11 cellular contexts compared by ENCODE assay signal in genomic region chr6:105346052-105346451, GRCh38. TPM values are rescaled to one million over a fixed set of nuclear protein-coding genes. Genes with fewer than 3 reads are reported as not detected.
A peak's percentile ranks its signal among the peaks of the same experiment; 100 is the strongest.
DNase-seq lines count a peak whose midpoint lies in the region; ATAC-seq and TF ChIP-seq lines count a peak whose summit lies in the region.
"Had no signal": no experiment of that assay in that cellular context is flagged by ENCODE, and none has a peak within 500 bp of the region (broad histone marks: within the 10 kb centered on the region; RNA-seq: fewer than 3 reads in every experiment).

No MANE protein-coding gene starts in this region.

- DNase-seq in HAP-1 (ENCODE audit: low spot score in 2 of 2): peak; percentile 23 to 48
- DNase-seq in astrocyte of the cerebellum (ENCODE audit: low read depth): peak; percentile 39
- no peak for DNase-seq in heart right ventricle
- DNase-seq in retinal pigment epithelial cell (ENCODE audit: low read depth): peak; percentile 36
- no peak for DNase-seq in activated CD8-positive, alpha-beta T cell treated with anti-CD3 and anti-CD28 coated beads, Interleukin-2, amount 10 ng/mL, durations not matched to agents 7 days and 5 days
- no peak for DNase-seq in NCI-H524 (lab: John Stamatoyannopoulos, UW)
- no peak for DNase-seq in activated T-helper 2 cell treated with anti-CD3 and anti-CD28 coated beads, Interferon-gamma antibody, Interleukin-2, Interleukin-4, amounts not matched to agents 10 μg/mL and 5 μg/mL and 100 μg/mL, durations not matched to agents 14 hours and 24 hours and 36 hours (ENCODE audit: low spot score)
- no peak for DNase-seq in activated naive CD4-positive, alpha-beta T cell treated with anti-CD3 and anti-CD28 coated beads, Interleukin-2, amount 50 U/mL, for 16 hours
- DNase-seq: activated CD4-positive, alpha-beta T cell treated with anti-CD3 and anti-CD28 coated beads, Interleukin-2, amount 10 ng/mL, durations not matched to agents 24 days and 14 days; cerebellar nuclear complex; OCI-M1 had no signal

- H3K4me3 Mint-ChIP-seq in activated CD8-positive, alpha-beta T cell treated with anti-CD3 and anti-CD28 coated beads, Interleukin-2, amount 10 ng/mL, durations not matched to agents 7 days and 5 days: no peak overlapping the region
- H3K4me3 Mint-ChIP-seq in activated T-helper 2 cell treated with anti-CD3 and anti-CD28 coated beads, Interferon-gamma antibody, Interleukin-2, Interleukin-4, amounts not matched to agents 10 μg/mL and 5 μg/mL and 100 μg/mL, durations not matched to agents 14 hours and 24 hours and 36 hours (ENCODE audit: low read depth): no peak overlapping the region
- H3K4me3 Mint-ChIP-seq: activated CD4-positive, alpha-beta T cell treated with anti-CD3 and anti-CD28 coated beads, Interleukin-2, amount 10 ng/mL, durations not matched to agents 24 days and 14 days had no signal

- in situ Hi-C loops in HAP-1 (cut with MboI; ENCODE audit: low sequenced_read_pairs): no loop called here
- in situ Hi-C loops in astrocyte of the cerebellum (cut with HindIII; ENCODE audit: low sequenced_read_pairs): no loop called here

- no peaks in the 10 kb centered on the region for H3K9me3 Mint-ChIP-seq in activated CD8-positive, alpha-beta T cell treated with anti-CD3 and anti-CD28 coated beads, Interleukin-2, amount 10 ng/mL, durations not matched to agents 7 days and 5 days (ENCODE audit: insufficient read depth)
- H3K9me3 Mint-ChIP-seq in activated T-helper 2 cell treated with anti-CD3 and anti-CD28 coated beads, Interferon-gamma antibody, Interleukin-2, Interleukin-4, amounts not matched to agents 10 μg/mL and 5 μg/mL and 100 μg/mL, durations not matched to agents 14 hours and 24 hours and 36 hours: no peaks in the 10 kb centered on the region
- H3K9me3 Mint-ChIP-seq: activated CD4-positive, alpha-beta T cell treated with anti-CD3 and anti-CD28 coated beads, Interleukin-2, amount 10 ng/mL, durations not matched to agents 24 days and 14 days had no signal

- no peaks in the 10 kb centered on the region for H3K27me3 Mint-ChIP-seq in activated CD8-positive, alpha-beta T cell treated with anti-CD3 and anti-CD28 coated beads, Interleukin-2, amount 10 ng/mL, durations not matched to agents 7 days and 5 days (ENCODE audit: low read depth)
- no peaks in the 10 kb centered on the region for H3K27me3 Mint-ChIP-seq in activated T-helper 2 cell treated with anti-CD3 and anti-CD28 coated beads, Interferon-gamma antibody, Interleukin-2, Interleukin-4, amounts not matched to agents 10 μg/mL and 5 μg/mL and 100 μg/mL, durations not matched to agents 14 hours and 24 hours and 36 hours (ENCODE audit: low read depth)
- H3K27me3 Mint-ChIP-seq: activated CD4-positive, alpha-beta T cell treated with anti-CD3 and anti-CD28 coated beads, Interleukin-2, amount 10 ng/mL, durations not matched to agents 24 days and 14 days had no signal

- peaks cover 21% of the 10 kb centered on the region for H3K4me1 ChIP-seq in HAP-1
- H3K4me1 ChIP-seq in heart right ventricle: peaks cover 0 to 16% (median 7%) of the 10 kb centered on the region in 9 donors

- H3K4me3 ChIP-seq in HAP-1: no peak overlapping the region
- H3K4me3 ChIP-seq in astrocyte of the cerebellum (ENCODE audit: low read depth, low read length): no peak overlapping the region
- H3K4me3 ChIP-seq in heart right ventricle: no peak overlapping the region
- H3K4me3 ChIP-seq in retinal pigment epithelial cell (ENCODE audit: low read length): no peak overlapping the region

- peak; percentile 52 to 94 (median 76) for ATAC-seq in heart right ventricle
- no peak for ATAC-seq in activated CD8-positive, alpha-beta T cell treated with anti-CD3 and anti-CD28 coated beads, Interleukin-2, amount 10 ng/mL, durations not matched to agents 7 days and 5 days

- 30 to 39% methylated on average over 3 of the region's 3 CpGs for WGBS in heart right ventricle, 2 donors

- H3K36me3 Mint-ChIP-seq in activated CD8-positive, alpha-beta T cell treated with anti-CD3 and anti-CD28 coated beads, Interleukin-2, amount 10 ng/mL, durations not matched to agents 7 days and 5 days (ENCODE audit: low read depth): peaks cover 48% of the 10 kb centered on the region
- peaks cover 72% of the 10 kb centered on the region for H3K36me3 Mint-ChIP-seq in activated T-helper 2 cell treated with anti-CD3 and anti-CD28 coated beads, Interferon-gamma antibody, Interleukin-2, Interleukin-4, amounts not matched to agents 10 μg/mL and 5 μg/mL and 100 μg/mL, durations not matched to agents 14 hours and 24 hours and 36 hours (ENCODE audit: low read depth)

- no peak overlapping the region for H3K27ac Mint-ChIP-seq in activated CD8-positive, alpha-beta T cell treated with anti-CD3 and anti-CD28 coated beads, Interleukin-2, amount 10 ng/mL, durations not matched to agents 7 days and 5 days
- no peak overlapping the region for H3K27ac Mint-ChIP-seq in activated T-helper 2 cell treated with anti-CD3 and anti-CD28 coated beads, Interferon-gamma antibody, Interleukin-2, Interleukin-4, amounts not matched to agents 10 μg/mL and 5 μg/mL and 100 μg/mL, durations not matched to agents 14 hours and 24 hours and 36 hours
- H3K27ac Mint-ChIP-seq: activated CD4-positive, alpha-beta T cell treated with anti-CD3 and anti-CD28 coated beads, Interleukin-2, amount 10 ng/mL, durations not matched to agents 24 days and 14 days had no signal

- H3K36me3 ChIP-seq in HAP-1 (replicated peaks) (peaks cover 6% of the 10 kb centered on the region), heart right ventricle (peaks cover 0 to 40% (median 3%) of the 10 kb centered on the region in 9 donors)

- H3K27me3 ChIP-seq in HAP-1 (ENCODE audit: low read depth): no peaks in the 10 kb centered on the region
- H3K27me3 ChIP-seq in heart right ventricle: no peaks in the 10 kb centered on the region

- TF ChIP-seq CTCF in astrocyte of the cerebellum (IDR thresholded peaks at IDR 0.05; ENCODE audit: low read depth, low read length, missing control alignments) (no peak), heart right ventricle (IDR thresholded peaks at IDR 0.05) (no peak), retinal pigment epithelial cell (conservative IDR thresholded peaks at IDR 0.05; ENCODE audit: low read depth, low read length) (no peak)

- POLR2A ChIA-PET in activated CD8-positive, alpha-beta T cell treated with anti-CD3 and anti-CD28 coated beads, Interleukin-2, amount 10 ng/mL, durations not matched to agents 7 days and 5 days (lab: Charles Lee): interaction anchor here (0.6 kb wide), 1 partner anchor 16 kb away, joined by 3 read pairs; no protein-coding TSS in a partner anchor

- H3K27ac ChIP-seq in heart right ventricle: peak overlapping the region; percentile 7 to 77 (median 60)

- CTCF ChIA-PET in activated CD8-positive, alpha-beta T cell treated with anti-CD3 and anti-CD28 coated beads, Interleukin-2, amount 10 ng/mL, durations not matched to agents 7 days and 5 days (lab: Charles Lee): no interaction called here

- intact Hi-C loops in heart right ventricle (cut with DNase I): no loop called here
- intact Hi-C loops in activated T-helper 2 cell treated with anti-CD3 and anti-CD28 coated beads, Interferon-gamma antibody, Interleukin-2, Interleukin-4, amounts not matched to agents 10 μg/mL and 5 μg/mL and 100 μg/mL, durations not matched to agents 14 hours and 24 hours and 36 hours (cut with micrococcal nuclease): no loop called here

- peaks cover 3% of the 10 kb centered on the region; the same call in 1 of the 2 replicates for H3K9me3 ChIP-seq in HAP-1
- peaks cover 0 to 4% (median 0%) of the 10 kb centered on the region in 11 donors for H3K9me3 ChIP-seq in heart right ventricle

- H3K4me1 Mint-ChIP-seq in activated CD8-positive, alpha-beta T cell treated with anti-CD3 and anti-CD28 coated beads, Interleukin-2, amount 10 ng/mL, durations not matched to agents 7 days and 5 days (ENCODE audit: low read depth): no peaks in the 10 kb centered on the region
- peaks cover 2% of the 10 kb centered on the region for H3K4me1 Mint-ChIP-seq in activated T-helper 2 cell treated with anti-CD3 and anti-CD28 coated beads, Interferon-gamma antibody, Interleukin-2, Interleukin-4, amounts not matched to agents 10 μg/mL and 5 μg/mL and 100 μg/mL, durations not matched to agents 14 hours and 24 hours and 36 hours (ENCODE audit: low read depth)

RNA-seq across cellular contexts. Expression of gene PREP, which starts 56.8 kb away (rescaled TPM):
- 10 to 100 TPM; 23.7 to 37.4 (median 28.9) TPM for total RNA-seq in heart right ventricle
- 10 to 100 TPM; 12.3 to 23.5 TPM for polyA plus RNA-seq in heart right ventricle
- 10 to 100 TPM; 42.8 to 44.1 TPM for total RNA-seq in activated CD8-positive, alpha-beta T cell treated with anti-CD3 and anti-CD28 coated beads, Interleukin-2, amount 10 ng/mL, durations not matched to agents 7 days and 5 days
- total RNA-seq in activated T-helper 2 cell treated with anti-CD3 and anti-CD28 coated beads, Interferon-gamma antibody, Interleukin-2, Interleukin-4, amounts not matched to agents 10 μg/mL and 5 μg/mL and 100 μg/mL, durations not matched to agents 14 hours and 24 hours and 36 hours: 52.7 and 52.9 TPM in 2 replicates

Comparison
In these comparisons a context has a peak if more than half of its experiments do, and no peak if none do; other contexts are left out.
1. DNase-seq: peak in HAP-1 (2 of 2), astrocyte of the cerebellum (single experiment) and retinal pigment epithelial cell (single experiment); none in heart right ventricle (0 of 2), activated CD8-positive, alpha-beta T cell treated with anti-CD3 and anti-CD28 coated beads, Interleukin-2, amount 10 ng/mL, durations not matched to agents 7 days and 5 days (single experiment), NCI-H524 (0 of 2), activated T-helper 2 cell treated with anti-CD3 and anti-CD28 coated beads, Interferon-gamma antibody, Interleukin-2, Interleukin-4, amounts not matched to agents 10 μg/mL and 5 μg/mL and 100 μg/mL, durations not matched to agents 14 hours and 24 hours and 36 hours (single experiment) and activated naive CD4-positive, alpha-beta T cell treated with anti-CD3 and anti-CD28 coated beads, Interleukin-2, amount 50 U/mL, for 16 hours (single experiment).